In genomic region chr2:135812907-135813511, GRCh38 we compare ENCODE assay signal across 33 cellular contexts. TPM values are rescaled to one million over a fixed set of nuclear protein-coding genes. Genes with fewer than 3 reads are reported as not detected.
"Had no signal": no experiment of that assay in that cellular context is flagged by ENCODE, and none has a peak within 500 bp of the region (broad histone marks: within the 10 kb centered on the region; RNA-seq: fewer than 3 reads in every experiment).

No MANE protein-coding gene starts in this region.

- DNase-seq: activated CD4-positive, alpha-beta memory T cell treated with anti-CD3 and anti-CD28 coated beads for 36 hours; activated CD4-positive, alpha-beta T cell treated with anti-CD3 and anti-CD28 coated beads for 36 hours; activated CD4-positive, alpha-beta T cell treated with anti-CD3 and anti-CD28 coated beads, Interleukin-2, amount 10 ng/mL, durations not matched to agents 24 days and 14 days; activated CD4-positive, CD25-positive, alpha-beta regulatory T cell; activated CD4-positive, CD25-positive, alpha-beta regulatory T cell treated with anti-CD3 and anti-CD28 coated beads, Interleukin-2, amount 50 U/mL, for 72 hours; activated CD8-positive, alpha-beta memory T cell treated with anti-CD3 and anti-CD28 coated beads, Interleukin-2, amount 10 ng/mL, durations not matched to agents 7 days and 5 days; activated CD8-positive, alpha-beta memory T cell treated with anti-CD3 and anti-CD28 coated beads, Interleukin-2, amount 50 U/mL, for 4 hours; activated CD8-positive, alpha-beta T cell treated with anti-CD3 and anti-CD28 coated beads, Interleukin-2, amount 10 ng/mL, durations not matched to agents 7 days and 5 days; activated gamma-delta T cell; activated naive CD4-positive, alpha-beta T cell; activated naive CD4-positive, alpha-beta T cell treated with anti-CD3 and anti-CD28 coated beads, Interleukin-2, amount 50 U/mL, for 16 hours; activated T-cell treated with anti-CD3 and anti-CD28 coated beads, Interleukin-2, amount 50 U/mL, for 1 hour; activated T-cell treated with anti-CD3 and anti-CD28 coated beads, Interleukin-2, amount 50 U/mL, for 48 hours; amniotic stem cell; anterior cingulate cortex; brain microvascular endothelial cell; dorsolateral prefrontal cortex; effector memory CD4-positive, alpha-beta T cell; endodermal cell; foreskin keratinocyte; gastrocnemius medialis; glutamatergic neuron; heart left ventricle; T-helper 2 cell had no signal

- H3K27me3 Mint-ChIP-seq: activated CD4-positive, alpha-beta T cell treated with anti-CD3 and anti-CD28 coated beads for 36 hours; activated CD4-positive, alpha-beta T cell treated with anti-CD3 and anti-CD28 coated beads, Interleukin-2, amount 10 ng/mL, durations not matched to agents 24 days and 14 days; activated CD8-positive, alpha-beta memory T cell treated with anti-CD3 and anti-CD28 coated beads, Interleukin-2, amount 10 ng/mL, durations not matched to agents 7 days and 5 days; activated naive CD8-positive, alpha-beta T cell; central memory CD8-positive, alpha-beta T cell; dendritic cell treated with granulocyte-macrophage colony-stimulating factor and Interleukin-4, amounts not matched to agents 40 ng/mL and 50 ng/mL, for 4 days had no signal

- ATAC-seq: activated CD4-positive, alpha-beta T cell treated with anti-CD3 and anti-CD28 coated beads for 36 hours; activated CD8-positive, alpha-beta memory T cell treated with anti-CD3 and anti-CD28 coated beads, Interleukin-2, amount 10 ng/mL, durations not matched to agents 7 days and 5 days; activated CD8-positive, alpha-beta T cell treated with anti-CD3 and anti-CD28 coated beads, Interleukin-2, amount 10 ng/mL, durations not matched to agents 7 days and 5 days; esophagus mucosa; foreskin keratinocyte; gastrocnemius medialis; heart left ventricle had no signal

- H3K4me1 Mint-ChIP-seq: central memory CD8-positive, alpha-beta T cell; endodermal cell had no signal

- H3K9me3 ChIP-seq: gastrocnemius medialis, heart left ventricle had no signal

- H3K36me3 ChIP-seq: brain microvascular endothelial cell, gastrocnemius medialis, heart left ventricle had no signal

- H3K4me1 ChIP-seq: foreskin keratinocyte, gastrocnemius medialis, heart left ventricle had no signal

- H3K27me3 ChIP-seq: brain microvascular endothelial cell, dorsolateral prefrontal cortex, foreskin keratinocyte, gastrocnemius medialis, heart left ventricle had no signal

- H3K27ac ChIP-seq: brain microvascular endothelial cell, coronary artery, dorsolateral prefrontal cortex, foreskin keratinocyte, gastrocnemius medialis, heart left ventricle had no signal

- H3K4me3 Mint-ChIP-seq: activated CD4-positive, alpha-beta memory T cell treated with anti-CD3 and anti-CD28 coated beads for 36 hours; activated CD4-positive, alpha-beta T cell treated with anti-CD3 and anti-CD28 coated beads for 36 hours; activated CD4-positive, alpha-beta T cell treated with anti-CD3 and anti-CD28 coated beads, Interleukin-2, amount 10 ng/mL, durations not matched to agents 24 days and 14 days; activated CD8-positive, alpha-beta memory T cell treated with anti-CD3 and anti-CD28 coated beads, Interleukin-2, amount 10 ng/mL, durations not matched to agents 7 days and 5 days; activated CD8-positive, alpha-beta T cell treated with anti-CD3 and anti-CD28 coated beads, Interleukin-2, amount 10 ng/mL, durations not matched to agents 7 days and 5 days; activated naive CD8-positive, alpha-beta T cell; central memory CD8-positive, alpha-beta T cell; dendritic cell treated with granulocyte-macrophage colony-stimulating factor and Interleukin-4, amounts not matched to agents 40 ng/mL and 50 ng/mL, for 4 days; endodermal cell had no signal

- H3K27ac Mint-ChIP-seq: activated CD4-positive, alpha-beta memory T cell treated with anti-CD3 and anti-CD28 coated beads for 36 hours; activated CD4-positive, alpha-beta T cell treated with anti-CD3 and anti-CD28 coated beads for 36 hours; activated CD4-positive, alpha-beta T cell treated with anti-CD3 and anti-CD28 coated beads, Interleukin-2, amount 10 ng/mL, durations not matched to agents 24 days and 14 days; activated CD8-positive, alpha-beta memory T cell treated with anti-CD3 and anti-CD28 coated beads, Interleukin-2, amount 10 ng/mL, durations not matched to agents 7 days and 5 days; activated CD8-positive, alpha-beta T cell treated with anti-CD3 and anti-CD28 coated beads, Interleukin-2, amount 10 ng/mL, durations not matched to agents 7 days and 5 days; dendritic cell treated with granulocyte-macrophage colony-stimulating factor and Interleukin-4, amounts not matched to agents 40 ng/mL and 50 ng/mL, for 4 days; endodermal cell had no signal

- H3K9me3 Mint-ChIP-seq: activated CD4-positive, alpha-beta memory T cell treated with anti-CD3 and anti-CD28 coated beads for 36 hours; central memory CD8-positive, alpha-beta T cell; dendritic cell treated with granulocyte-macrophage colony-stimulating factor and Interleukin-4, amounts not matched to agents 40 ng/mL and 50 ng/mL, for 4 days had no signal

- FAIRE-seq: astrocyte, bronchial epithelial cell had no signal

- H3K4me3 ChIP-seq: coronary artery, dorsolateral prefrontal cortex, gastrocnemius medialis, heart left ventricle had no signal

RNA-seq across cellular contexts. Expression of gene LCT, which starts 24.0 kb away (rescaled TPM):
- total RNA-seq: astrocyte, bronchial epithelial cell, cardiac septum, epithelial cell of proximal tubule, esophagus mucosa, foreskin keratinocyte had no signal
- polyA plus RNA-seq: foreskin keratinocyte, heart left ventricle had no signal
